In genomic region chr12:1287446-1287975, GRCh38 we compare ENCODE assay signal across 28 cellular contexts.
"Had no signal": no experiment of that assay in that cellular context is flagged by ENCODE, and none has a peak within 500 bp of the region (broad histone marks: within the 10 kb centered on the region; RNA-seq: fewer than 3 reads in every experiment).

No MANE protein-coding gene starts in this region.

- H3K4me3 ChIP-seq: adrenal gland, body of pancreas, esophagus squamous epithelium had no signal

- H3K36me3 ChIP-seq: adrenal gland had no signal

- H3K27me3 ChIP-seq: adrenal gland, body of pancreas, esophagus squamous epithelium had no signal

- H3K4me3 Mint-ChIP-seq: activated CD4-positive, alpha-beta memory T cell treated with anti-CD3 and anti-CD28 coated beads, Interleukin-2, amount 10 ng/mL, durations not matched to agents 7 days and 5 days; activated CD4-positive, alpha-beta T cell treated with anti-CD3 and anti-CD28 coated beads, Interleukin-2, amount 10 ng/mL, durations not matched to agents 7 days and 5 days; activated naive CD4-positive, alpha-beta T cell treated with anti-CD3 and anti-CD28 coated beads for 36 hours; activated naive CD4-positive, alpha-beta T cell treated with anti-CD3 and anti-CD28 coated beads, Interleukin-2, amount 50 U/mL, for 24 hours; activated naive CD8-positive, alpha-beta T cell treated with anti-CD3 and anti-CD28 coated beads for 36 hours; activated naive CD8-positive, alpha-beta T cell treated with anti-CD3 and anti-CD28 coated beads, Interleukin-2, amount 50 U/mL, for 24 hours; activated T-helper 1 cell treated with anti-CD3 and anti-CD28 coated beads, Interleukin-12 subunit alpha, Interleukin-12 subunit beta, Interleukin-2, Interleukin-4 antibody, amounts not matched to agents 30 ng/mL and 10 ng/mL and 1 ng/mL, durations not matched to agents 14 hours and 24 hours and 36 hours had no signal

- ATAC-seq: activated naive CD8-positive, alpha-beta T cell treated with anti-CD3 and anti-CD28 coated beads, Interleukin-2, amount 50 U/mL, for 24 hours; body of pancreas had no signal

- H3K9me3 ChIP-seq: adrenal gland, body of pancreas, esophagus squamous epithelium had no signal

- DNase-seq: activated CD4-positive, alpha-beta memory T cell treated with anti-CD3 and anti-CD28 coated beads, Interleukin-2, amount 10 ng/mL, durations not matched to agents 7 days and 5 days; activated CD4-positive, alpha-beta T cell treated with anti-CD3 and anti-CD28 coated beads for 1 hour; activated CD4-positive, alpha-beta T cell treated with anti-CD3 and anti-CD28 coated beads for 4 hours; activated CD4-positive, alpha-beta T cell treated with anti-CD3 and anti-CD28 coated beads, Interleukin-2, amount 10 ng/mL, durations not matched to agents 7 days and 5 days; activated CD4-positive, alpha-beta T cell treated with anti-CD3 and anti-CD28 coated beads, Interleukin-2, amount 50 U/mL, for 4 hours; activated CD8-positive, alpha-beta memory T cell treated with anti-CD3 and anti-CD28 coated beads for 24 hours; activated CD8-positive, alpha-beta memory T cell treated with anti-CD3 and anti-CD28 coated beads, Interleukin-2, amount 50 U/mL, for 4 hours; activated effector memory CD4-positive, alpha-beta T cell treated with anti-CD3 and anti-CD28 coated beads, Interleukin-2, amount 50 U/mL, for 16 hours; activated naive CD4-positive, alpha-beta T cell treated with anti-CD3 and anti-CD28 coated beads for 36 hours; activated naive CD8-positive, alpha-beta T cell treated with anti-CD3 and anti-CD28 coated beads for 36 hours; activated naive CD8-positive, alpha-beta T cell treated with anti-CD3 and anti-CD28 coated beads, Interleukin-2, amount 50 U/mL, for 24 hours; activated T-cell treated with anti-CD3 and anti-CD28 coated beads, Interleukin-2, amount 50 U/mL, for 1 hour; activated T-cell treated with anti-CD3 and anti-CD28 coated beads, Interleukin-2, amount 50 U/mL, for 48 hours; adrenal gland; amygdala; aorta; body of pancreas; caudate nucleus; cortex of kidney; dermis blood vessel endothelial cell; effector CD8-positive, alpha-beta T cell; esophagus squamous epithelium; head of caudate nucleus; T-helper 2 cell had no signal

- H3K4me1 Mint-ChIP-seq: activated naive CD4-positive, alpha-beta T cell treated with anti-CD3 and anti-CD28 coated beads, Interleukin-2, amount 50 U/mL, for 24 hours; activated naive CD8-positive, alpha-beta T cell treated with anti-CD3 and anti-CD28 coated beads, Interleukin-2, amount 50 U/mL, for 24 hours had no signal

- H3K27me3 Mint-ChIP-seq: activated CD4-positive, alpha-beta memory T cell treated with anti-CD3 and anti-CD28 coated beads, Interleukin-2, amount 10 ng/mL, durations not matched to agents 7 days and 5 days; activated CD4-positive, alpha-beta T cell treated with anti-CD3 and anti-CD28 coated beads, Interleukin-2, amount 10 ng/mL, durations not matched to agents 7 days and 5 days; activated naive CD4-positive, alpha-beta T cell treated with anti-CD3 and anti-CD28 coated beads, Interleukin-2, amount 50 U/mL, for 24 hours; activated naive CD8-positive, alpha-beta T cell treated with anti-CD3 and anti-CD28 coated beads for 36 hours; activated naive CD8-positive, alpha-beta T cell treated with anti-CD3 and anti-CD28 coated beads, Interleukin-2, amount 50 U/mL, for 24 hours had no signal

- H3K27ac ChIP-seq: adrenal gland, body of pancreas, epithelial cell of prostate, esophagus squamous epithelium had no signal

- H3K9me3 Mint-ChIP-seq: activated CD4-positive, alpha-beta memory T cell treated with anti-CD3 and anti-CD28 coated beads, Interleukin-2, amount 10 ng/mL, durations not matched to agents 7 days and 5 days; activated CD4-positive, alpha-beta T cell treated with anti-CD3 and anti-CD28 coated beads, Interleukin-2, amount 10 ng/mL, durations not matched to agents 7 days and 5 days; activated naive CD4-positive, alpha-beta T cell treated with anti-CD3 and anti-CD28 coated beads for 36 hours; activated naive CD4-positive, alpha-beta T cell treated with anti-CD3 and anti-CD28 coated beads, Interleukin-2, amount 50 U/mL, for 24 hours; activated naive CD8-positive, alpha-beta T cell treated with anti-CD3 and anti-CD28 coated beads for 36 hours; activated naive CD8-positive, alpha-beta T cell treated with anti-CD3 and anti-CD28 coated beads, Interleukin-2, amount 50 U/mL, for 24 hours; activated T-helper 1 cell treated with anti-CD3 and anti-CD28 coated beads, Interleukin-12 subunit alpha, Interleukin-12 subunit beta, Interleukin-2, Interleukin-4 antibody, amounts not matched to agents 30 ng/mL and 10 ng/mL and 1 ng/mL, durations not matched to agents 14 hours and 24 hours and 36 hours; activated T-helper 2 cell treated with anti-CD3 and anti-CD28 coated beads, Interferon-gamma antibody, Interleukin-2, Interleukin-4, amounts not matched to agents 10 μg/mL and 5 μg/mL and 100 μg/mL, durations not matched to agents 14 hours and 24 hours and 36 hours had no signal

- H3K27ac Mint-ChIP-seq: activated CD4-positive, alpha-beta memory T cell treated with anti-CD3 and anti-CD28 coated beads, Interleukin-2, amount 10 ng/mL, durations not matched to agents 7 days and 5 days; activated CD4-positive, alpha-beta T cell treated with anti-CD3 and anti-CD28 coated beads, Interleukin-2, amount 10 ng/mL, durations not matched to agents 7 days and 5 days; activated naive CD4-positive, alpha-beta T cell treated with anti-CD3 and anti-CD28 coated beads for 36 hours; activated naive CD4-positive, alpha-beta T cell treated with anti-CD3 and anti-CD28 coated beads, Interleukin-2, amount 50 U/mL, for 24 hours; activated naive CD8-positive, alpha-beta T cell treated with anti-CD3 and anti-CD28 coated beads for 36 hours; activated naive CD8-positive, alpha-beta T cell treated with anti-CD3 and anti-CD28 coated beads, Interleukin-2, amount 50 U/mL, for 24 hours; activated T-helper 1 cell treated with anti-CD3 and anti-CD28 coated beads, Interleukin-12 subunit alpha, Interleukin-12 subunit beta, Interleukin-2, Interleukin-4 antibody, amounts not matched to agents 30 ng/mL and 10 ng/mL and 1 ng/mL, durations not matched to agents 14 hours and 24 hours and 36 hours; activated T-helper 2 cell treated with anti-CD3 and anti-CD28 coated beads, Interferon-gamma antibody, Interleukin-2, Interleukin-4, amounts not matched to agents 10 μg/mL and 5 μg/mL and 100 μg/mL, durations not matched to agents 14 hours and 24 hours and 36 hours had no signal

- H3K4me1 ChIP-seq: body of pancreas had no signal
